ENCODE assay signal across 30 cellular contexts in the genomic region with DNA sequence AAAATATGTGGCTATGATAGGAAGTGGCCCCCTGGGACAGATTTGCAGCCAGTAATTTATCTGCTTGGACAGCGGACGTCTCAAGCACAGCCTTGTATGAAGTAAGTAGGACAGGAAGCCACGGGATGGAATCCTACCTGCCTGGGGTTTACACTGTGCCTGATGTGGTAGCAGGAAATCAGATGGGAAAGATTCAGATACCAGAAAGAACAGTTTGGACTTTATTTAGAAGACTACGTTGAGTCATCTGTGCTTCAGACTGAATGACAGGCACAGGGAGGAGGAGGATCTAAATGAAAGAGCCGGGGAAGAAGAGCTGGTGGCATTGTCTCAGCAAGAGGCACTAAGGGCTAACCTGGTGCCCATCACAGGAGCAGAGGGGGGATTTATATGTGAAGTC.
"Had no signal": no experiment of that assay in that cellular context is flagged by ENCODE, and none has a peak within 500 bp of the region (broad histone marks: within the 10 kb centered on the region; RNA-seq: fewer than 3 reads in every experiment).

No MANE protein-coding gene starts in this region.

- H3K9me3 ChIP-seq: colonic mucosa had no signal

- H3K27me3 ChIP-seq: ascending aorta, breast epithelium, cardiac muscle cell, colonic mucosa, esophagus squamous epithelium, gastroesophageal sphincter had no signal

- H3K27me3 Mint-ChIP-seq: activated CD4-positive, alpha-beta T cell treated with anti-CD3 and anti-CD28 coated beads for 36 hours; activated CD4-positive, alpha-beta T cell treated with anti-CD3 and anti-CD28 coated beads, Interleukin-2, amount 10 ng/mL, durations not matched to agents 24 days and 14 days; activated CD8-positive, alpha-beta memory T cell treated with anti-CD3 and anti-CD28 coated beads, Interleukin-2, amount 10 ng/mL, durations not matched to agents 7 days and 5 days had no signal

- DNase-seq: activated CD4-positive, alpha-beta memory T cell treated with anti-CD3 and anti-CD28 coated beads for 36 hours; activated CD4-positive, alpha-beta T cell treated with anti-CD3 and anti-CD28 coated beads for 36 hours; activated CD4-positive, alpha-beta T cell treated with anti-CD3 and anti-CD28 coated beads, Interleukin-2, amount 10 ng/mL, durations not matched to agents 24 days and 14 days; activated CD4-positive, CD25-positive, alpha-beta regulatory T cell; activated CD4-positive, CD25-positive, alpha-beta regulatory T cell treated with anti-CD3 and anti-CD28 coated beads, Interleukin-2, amount 50 U/mL, for 72 hours; activated CD8-positive, alpha-beta memory T cell treated with anti-CD3 and anti-CD28 coated beads, Interleukin-2, amount 10 ng/mL, durations not matched to agents 7 days and 5 days; activated CD8-positive, alpha-beta memory T cell treated with anti-CD3 and anti-CD28 coated beads, Interleukin-2, amount 50 U/mL, for 4 hours; activated CD8-positive, alpha-beta T cell treated with anti-CD3 and anti-CD28 coated beads, Interleukin-2, amount 10 ng/mL, durations not matched to agents 7 days and 5 days; activated effector memory CD4-positive, alpha-beta T cell treated with anti-CD3 and anti-CD28 coated beads, Interleukin-2, amount 50 U/mL, for 16 hours; activated naive CD4-positive, alpha-beta T cell treated with anti-CD3 and anti-CD28 coated beads for 36 hours; activated naive CD8-positive, alpha-beta T cell treated with anti-CD3 and anti-CD28 coated beads, Interleukin-2, amount 10 ng/mL, durations not matched to agents 7 days and 5 days; activated T-cell treated with anti-CD3 and anti-CD28 coated beads, Interleukin-2, amount 50 U/mL, for 1 hour; activated T-cell treated with anti-CD3 and anti-CD28 coated beads, Interleukin-2, amount 50 U/mL, for 48 hours; central memory CD4-positive, alpha-beta T cell; cerebellar nuclear complex; colonic mucosa; effector CD8-positive, alpha-beta T cell; esophagus squamous epithelium; foreskin melanocyte; T-cell had no signal

- H3K4me3 Mint-ChIP-seq: activated CD4-positive, alpha-beta memory T cell treated with anti-CD3 and anti-CD28 coated beads for 36 hours; activated CD4-positive, alpha-beta T cell treated with anti-CD3 and anti-CD28 coated beads for 36 hours; activated CD4-positive, alpha-beta T cell treated with anti-CD3 and anti-CD28 coated beads, Interleukin-2, amount 10 ng/mL, durations not matched to agents 24 days and 14 days; activated CD8-positive, alpha-beta memory T cell treated with anti-CD3 and anti-CD28 coated beads, Interleukin-2, amount 10 ng/mL, durations not matched to agents 7 days and 5 days; activated CD8-positive, alpha-beta T cell treated with anti-CD3 and anti-CD28 coated beads, Interleukin-2, amount 10 ng/mL, durations not matched to agents 7 days and 5 days; activated naive CD4-positive, alpha-beta T cell treated with anti-CD3 and anti-CD28 coated beads for 36 hours; activated naive CD4-positive, alpha-beta T cell treated with anti-CD3 and anti-CD28 coated beads, Interleukin-2, amount 50 U/mL, for 24 hours; activated naive CD8-positive, alpha-beta T cell treated with anti-CD3 and anti-CD28 coated beads, Interleukin-2, amount 10 ng/mL, durations not matched to agents 7 days and 5 days; activated T-helper 1 cell treated with anti-CD3 and anti-CD28 coated beads, Interleukin-12 subunit alpha, Interleukin-12 subunit beta, Interleukin-2, Interleukin-4 antibody, amounts not matched to agents 30 ng/mL and 10 ng/mL and 1 ng/mL, durations not matched to agents 14 hours and 24 hours and 36 hours; brain; T-cell; T-helper 1 cell treated with Interleukin-12 subunit alpha and Interleukin-12 subunit beta and Interleukin-4 antibody, amounts not matched to agents 30 μg/mL and 1 μg/mL, for 36 hours had no signal

- H3K4me3 ChIP-seq: ascending aorta, breast epithelium, cardiac muscle cell, colonic mucosa, esophagus squamous epithelium, gastroesophageal sphincter had no signal

- H3K36me3 Mint-ChIP-seq: activated CD4-positive, alpha-beta memory T cell treated with anti-CD3 and anti-CD28 coated beads for 36 hours; activated CD8-positive, alpha-beta memory T cell treated with anti-CD3 and anti-CD28 coated beads, Interleukin-2, amount 10 ng/mL, durations not matched to agents 7 days and 5 days; activated naive CD8-positive, alpha-beta T cell treated with anti-CD3 and anti-CD28 coated beads, Interleukin-2, amount 10 ng/mL, durations not matched to agents 7 days and 5 days; brain; T-cell had no signal

- H3K4me1 ChIP-seq: ascending aorta, breast epithelium, colonic mucosa, esophagus squamous epithelium, gastroesophageal sphincter had no signal

- H3K36me3 ChIP-seq: ascending aorta, breast epithelium, cardiac muscle cell, colonic mucosa, esophagus squamous epithelium, gastroesophageal sphincter had no signal

- H3K9me3 Mint-ChIP-seq: activated CD4-positive, alpha-beta T cell treated with anti-CD3 and anti-CD28 coated beads, Interleukin-2, amount 10 ng/mL, durations not matched to agents 24 days and 14 days; T-helper 1 cell treated with Interleukin-12 subunit alpha and Interleukin-12 subunit beta and Interleukin-4 antibody, amounts not matched to agents 30 μg/mL and 1 μg/mL, for 36 hours had no signal

- H3K4me1 Mint-ChIP-seq: activated CD4-positive, alpha-beta T cell treated with anti-CD3 and anti-CD28 coated beads for 36 hours; activated CD4-positive, alpha-beta T cell treated with anti-CD3 and anti-CD28 coated beads, Interleukin-2, amount 10 ng/mL, durations not matched to agents 24 days and 14 days; activated CD8-positive, alpha-beta memory T cell treated with anti-CD3 and anti-CD28 coated beads, Interleukin-2, amount 10 ng/mL, durations not matched to agents 7 days and 5 days; activated naive CD4-positive, alpha-beta T cell treated with anti-CD3 and anti-CD28 coated beads, Interleukin-2, amount 50 U/mL, for 24 hours; activated naive CD8-positive, alpha-beta T cell treated with anti-CD3 and anti-CD28 coated beads, Interleukin-2, amount 10 ng/mL, durations not matched to agents 7 days and 5 days; brain; T-cell had no signal

- ATAC-seq: activated CD4-positive, alpha-beta T cell treated with anti-CD3 and anti-CD28 coated beads for 36 hours; activated CD8-positive, alpha-beta memory T cell treated with anti-CD3 and anti-CD28 coated beads, Interleukin-2, amount 10 ng/mL, durations not matched to agents 7 days and 5 days; activated CD8-positive, alpha-beta T cell treated with anti-CD3 and anti-CD28 coated beads, Interleukin-2, amount 10 ng/mL, durations not matched to agents 7 days and 5 days; gastroesophageal sphincter; T-cell had no signal

- H3K27ac ChIP-seq: ascending aorta, breast epithelium, cardiac muscle cell, colonic mucosa, epithelial cell of prostate, esophagus squamous epithelium, gastroesophageal sphincter had no signal

- H3K27ac Mint-ChIP-seq: activated CD4-positive, alpha-beta memory T cell treated with anti-CD3 and anti-CD28 coated beads for 36 hours; activated CD4-positive, alpha-beta T cell treated with anti-CD3 and anti-CD28 coated beads for 36 hours; activated CD4-positive, alpha-beta T cell treated with anti-CD3 and anti-CD28 coated beads, Interleukin-2, amount 10 ng/mL, durations not matched to agents 24 days and 14 days; activated CD8-positive, alpha-beta memory T cell treated with anti-CD3 and anti-CD28 coated beads, Interleukin-2, amount 10 ng/mL, durations not matched to agents 7 days and 5 days; activated CD8-positive, alpha-beta T cell treated with anti-CD3 and anti-CD28 coated beads, Interleukin-2, amount 10 ng/mL, durations not matched to agents 7 days and 5 days; activated naive CD4-positive, alpha-beta T cell treated with anti-CD3 and anti-CD28 coated beads for 36 hours; activated naive CD8-positive, alpha-beta T cell treated with anti-CD3 and anti-CD28 coated beads, Interleukin-2, amount 10 ng/mL, durations not matched to agents 7 days and 5 days; activated T-helper 1 cell treated with anti-CD3 and anti-CD28 coated beads, Interleukin-12 subunit alpha, Interleukin-12 subunit beta, Interleukin-2, Interleukin-4 antibody, amounts not matched to agents 30 ng/mL and 10 ng/mL and 1 ng/mL, durations not matched to agents 14 hours and 24 hours and 36 hours; activated T-helper 2 cell treated with anti-CD3 and anti-CD28 coated beads, Interferon-gamma antibody, Interleukin-2, Interleukin-4, amounts not matched to agents 10 μg/mL and 5 μg/mL and 100 μg/mL, durations not matched to agents 14 hours and 24 hours and 36 hours; brain; T-cell; T-helper 1 cell treated with Interleukin-12 subunit alpha and Interleukin-12 subunit beta and Interleukin-4 antibody, amounts not matched to agents 30 μg/mL and 1 μg/mL, for 36 hours had no signal
